ENCODE assay signal across 18 cellular contexts in genomic region chr10:129938460-129938859, GRCh38. TPM values are rescaled to one million over a fixed set of nuclear protein-coding genes. Genes with fewer than 3 reads are reported as not detected.
DNase-seq lines count a peak whose midpoint lies in the region; ATAC-seq and TF ChIP-seq lines count a peak whose summit lies in the region.
"Had no signal": no experiment of that assay in that cellular context is flagged by ENCODE, and none has a peak within 500 bp of the region (broad histone marks: within the 10 kb centered on the region; RNA-seq: fewer than 3 reads in every experiment).

No MANE protein-coding gene starts in this region.

- H3K79me1 ChIP-seq in neuronal stem cell (ENCODE audit: low read depth, low read length): no peaks in the 10 kb centered on the region

- H3K36me3 ChIP-seq in left lung: no peaks in the 10 kb centered on the region
- H3K36me3 ChIP-seq in neuronal stem cell (replicated peaks in 1 of 2; ENCODE audit: control insufficient read depth in 2 of 2, insufficient read depth in 2 of 2, low read length in 2 of 2): no peaks in the 10 kb centered on the region
- no peaks in the 10 kb centered on the region for H3K36me3 ChIP-seq in spleen
- H3K36me3 ChIP-seq: HAP-1 had no signal

- TF ChIP-seq CTCF in left lung (IDR thresholded peaks at IDR 0.05): no peak
- no peak for TF ChIP-seq CTCF in spleen (IDR thresholded peaks at IDR 0.05 in 8 of 11, conservative IDR thresholded peaks at IDR 0.05 in 3 of 11)

- H3K4me3 ChIP-seq in left lung (no peak overlapping the region), neuronal stem cell (ENCODE audit: low read length in 2 of 2) (no peak overlapping the region), spleen (no peak overlapping the region)
- H3K4me3 ChIP-seq: HAP-1 had no signal

- no peak overlapping the region for H4K8ac ChIP-seq in neuronal stem cell (ENCODE audit: low read depth, low read length)

- no peak overlapping the region for H2AK5ac ChIP-seq in neuronal stem cell (ENCODE audit: low read depth, low read length)

- no peak for TF ChIP-seq POLR2A in spleen (IDR thresholded peaks at IDR 0.05)

- peak overlapping the region; percentile 48 for H3K18ac ChIP-seq in neuronal stem cell (ENCODE audit: low read length)

- H2BK15ac ChIP-seq in neuronal stem cell (ENCODE audit: low read length): no peak overlapping the region

- no peak overlapping the region for H3K14ac ChIP-seq in neuronal stem cell (ENCODE audit: low read length)

- H3K4me2 ChIP-seq in neuronal stem cell (ENCODE audit: insufficient read depth, low read length, poor library complexity, severe bottlenecking): no peak overlapping the region

- no peak overlapping the region for H2BK12ac ChIP-seq in neuronal stem cell (ENCODE audit: low read length)

- H3K4me1 ChIP-seq in left lung (no peaks in the 10 kb centered on the region), neuronal stem cell (ENCODE audit: control insufficient read depth in 2 of 2, insufficient read depth in 1 of 2, low read depth in 1 of 2, low read length in 2 of 2) (peaks cover 0 to 4% of the 10 kb centered on the region in 2 donors), spleen (no peaks in the 10 kb centered on the region)
- H3K4me1 ChIP-seq: HAP-1 had no signal

- H3K27ac ChIP-seq in left lung: no peak overlapping the region
- no peak overlapping the region for H3K27ac ChIP-seq in neuronal stem cell (replicated peaks; ENCODE audit: low read length)
- H3K27ac ChIP-seq in spleen: no peak overlapping the region
- H3K27ac ChIP-seq: 22Rv1 had no signal

- no peak overlapping the region for H4K91ac ChIP-seq in neuronal stem cell (ENCODE audit: low read depth, low read length, poor library complexity)

- H3K27me3 ChIP-seq in left lung (peaks cover 0 to 21% of the 10 kb centered on the region in 2 donors), neuronal stem cell (ENCODE audit: control insufficient read depth in 3 of 3, insufficient read depth in 3 of 3, low read depth in 1 of 3, low read length in 3 of 3) (no peaks in the 10 kb centered on the region), spleen (replicated peaks in 1 of 7) (peaks cover 0 to 51% (median 0%) of the 10 kb centered on the region in 7 donors)

- H3K9me3 ChIP-seq in left lung (no peaks in the 10 kb centered on the region), neuronal stem cell (replicated peaks in 1 of 2; ENCODE audit: control insufficient read depth in 2 of 2, insufficient read depth in 1 of 2, low read depth in 1 of 2, low read length in 2 of 2) (no peaks in the 10 kb centered on the region), spleen (no peaks in the 10 kb centered on the region)
- H3K9me3 ChIP-seq: HAP-1 had no signal

- H3K23ac ChIP-seq in neuronal stem cell (ENCODE audit: low read depth, low read length, poor library complexity): no peak overlapping the region

- no peak overlapping the region for H2BK5ac ChIP-seq in neuronal stem cell (ENCODE audit: low read length)

- no peak overlapping the region for H3K9ac ChIP-seq in neuronal stem cell (ENCODE audit: low read depth, low read length, poor library complexity)

- no peak for ATAC-seq in left lung
- no peak for ATAC-seq in HG02981 (IDR thresholded peaks at IDR 0.05; ENCODE audit: unreplicated experiment)
- ATAC-seq: CD8-positive, alpha-beta T cell had no signal

- peak; percentile 19 for DNase-seq in activated effector memory CD4-positive, alpha-beta T cell treated with anti-CD3 and anti-CD28 coated beads, Interleukin-2, amount 50 U/mL, for 16 hours
- no peak for DNase-seq in activated effector memory CD4-positive, alpha-beta T cell treated with Interleukin-2 at 50 U/mL for 16 hours
- DNase-seq in left lung (peak; percentile 1 to 41), neuronal stem cell (ENCODE audit: low spot score) (no peak), spleen (peak; percentile 57), NCI-H1436 treated with DMSO at 0.1 percent for 48 hours (lab: John Stamatoyannopoulos, UW) (no peak), NCI-H526 treated with DMSO at 0.1 percent for 48 hours (lab: John Stamatoyannopoulos, UW) (no peak)
- DNase-seq: CD8-positive, alpha-beta T cell; COR-L47; DMS153; DMS79 treated with DMSO at 0.1 percent for 48 hours; EL had no signal

- whole genome bisulfite sequencing in neuronal stem cell (ENCODE audit: extremely low coverage in 2 of 2, insufficient read length in 2 of 2, insufficient replicate concordance in 1 of 2), 2 donors: no CpG with 5 or more reads among the region's 8 CpGs
- WGBS in spleen, 5 donors: 81 to 91% (median 85%) methylated on average over 8 of the region's 8 CpGs

- no peak overlapping the region for H2BK120ac ChIP-seq in neuronal stem cell (ENCODE audit: low read depth, low read length)

- intact Hi-C loops in left lung (cut with DNase I): no loop called here
- intact Hi-C loops in spleen (cut with DNase I; ENCODE audit: low total_unique reads): no loop called here

- no peak overlapping the region for H3K4ac ChIP-seq in neuronal stem cell (ENCODE audit: low read length)

- no peak overlapping the region for H2AFZ ChIP-seq in neuronal stem cell (ENCODE audit: low read length)

RNA-seq across cellular contexts. Expression of gene EBF3, which starts 25.6 kb away (rescaled TPM):
- under 1 TPM in 1 of 2 donors, not detected in 1; 0.10 TPM for total RNA-seq in left lung
- polyA plus RNA-seq in neuronal stem cell (2013, experiment 1 of 2): 3.3 TPM
- polyA plus RNA-seq in neuronal stem cell (2013, experiment 2 of 2): 3.1 TPM
- total RNA-seq in spleen: under 1 TPM in 1 of 7 donors, not detected in 6; 0.20 TPM
- under 1 TPM; 0.02 to 0.19 (median 0.08) TPM for polyA plus RNA-seq in spleen
- total RNA-seq: CD8-positive, alpha-beta T cell; HT1080 had no signal
- polyA plus RNA-seq: CD14-positive monocyte, IgD-negative memory B cell had no signal

Comparison
In these comparisons a context has a peak if more than half of its experiments do, and no peak if none do; other contexts are left out.
1. DNase-seq: peak in activated effector memory CD4-positive, alpha-beta T cell treated with anti-CD3 and anti-CD28 coated beads, Interleukin-2, amount 50 U/mL, for 16 hours (single experiment), left lung (2 of 2) and spleen (single experiment); none in activated effector memory CD4-positive, alpha-beta T cell treated with Interleukin-2 at 50 U/mL for 16 hours (single experiment), neuronal stem cell (single experiment), NCI-H1436 treated with DMSO at 0.1 percent for 48 hours (single experiment) and NCI-H526 treated with DMSO at 0.1 percent for 48 hours (single experiment).